8 cellular contexts compared by ENCODE assay signal in the genomic region with DNA sequence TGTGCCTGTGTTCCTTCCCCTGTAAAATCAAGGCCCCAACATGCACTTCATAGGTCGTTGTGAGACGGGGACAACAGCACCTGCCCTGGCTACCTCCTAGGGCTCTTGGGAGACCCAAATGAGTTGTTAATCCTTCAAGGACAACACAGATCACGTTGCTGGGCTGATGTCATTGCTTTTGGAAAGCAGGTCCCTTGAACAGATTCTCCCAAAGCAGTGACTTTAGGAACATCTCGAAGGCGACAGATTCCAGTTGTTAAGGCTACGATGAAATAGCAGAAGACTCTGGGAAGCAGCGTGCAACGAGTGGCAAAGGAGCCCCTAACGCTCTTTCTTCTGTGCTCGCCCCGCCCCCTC. TPM values are rescaled to one million over a fixed set of nuclear protein-coding genes. Genes with fewer than 3 reads are reported as not detected.
DNase-seq lines count a peak whose midpoint lies in the region; ATAC-seq and TF ChIP-seq lines count a peak whose summit lies in the region.

No MANE protein-coding gene starts in this region.

- H3K9ac ChIP-seq in iPS-15b (ENCODE audit: low read depth, low read length), result no peak overlapping the region

- H3K27me3 Mint-ChIP-seq in type B pancreatic cell, result peaks cover 6% of the 10 kb centered on the region

- ATAC-seq in GM21526 (IDR thresholded peaks at IDR 0.05; ENCODE audit: low FRiP score, unreplicated experiment) (peak; percentile 21), SK-N-SH treated with all-trans-retinoic acid at 6 μM for 48 hours (peak; percentile 7)

- H3K27me3 ChIP-seq in iPS-15b (ENCODE audit: control insufficient read depth, insufficient read depth, low read length), result no peaks in the 10 kb centered on the region

- H3K27ac Mint-ChIP-seq in type B pancreatic cell, result peak overlapping the region; percentile 43

- peaks cover 9% of the 10 kb centered on the region for H3K4me1 ChIP-seq in iPS-15b (ENCODE audit: control insufficient read depth, insufficient read depth, low read length)

- DNase-seq in AG04449 (ENCODE audit: low read depth, low spot score), result no peak
- no peak for DNase-seq in type B pancreatic cell (ENCODE audit: extremely low spot score, unreplicated experiment)
- no peak for DNase-seq in SKM-1 treated with dmso at 0.1 percent for 144 hours (lab: John Stamatoyannopoulos, UW; ENCODE audit: unreplicated experiment)
- no peak for DNase-seq in iPS-NIHi7 (ENCODE audit: extremely low spot score)
- DNase-seq in stimulated activated CD4-positive, alpha-beta T cell treated with anti-CD3 and anti-CD28 coated beads, Interleukin-4, amount 100 ng/mL, for 24 hours, result no peak

- no peaks in the 10 kb centered on the region for H3K36me3 Mint-ChIP-seq in type B pancreatic cell

- H3K4me3 ChIP-seq in AG04449 (ENCODE audit: low read depth, low read length), result peak overlapping the region; percentile 63
- H3K4me3 ChIP-seq in iPS-15b (ENCODE audit: low read depth, low read length), result peak overlapping the region; percentile 27

- no peak for TF ChIP-seq CTCF in AG04449 (IDR thresholded peaks at IDR 0.05; ENCODE audit: insufficient read depth, low read length, missing control alignments)
- TF ChIP-seq CTCF in type B pancreatic cell (conservative IDR thresholded peaks at IDR 0.05), result no peak

- CTCF ChIA-PET in AG04449 (lab: Yijun Ruan, JAX), result interaction anchor here (1.0 kb wide), 1 partner anchor 13 kb away, joined by 3 read pairs; no protein-coding TSS in a partner anchor

- peaks cover 1% of the 10 kb centered on the region for H3K9me3 Mint-ChIP-seq in type B pancreatic cell

- peak overlapping the region; percentile 88 for H3K4me3 Mint-ChIP-seq in type B pancreatic cell

- H3K9me3 ChIP-seq in iPS-15b (ENCODE audit: control insufficient read depth, insufficient read depth, low read length), result no peaks in the 10 kb centered on the region

- POLR2A ChIA-PET in AG04449 (lab: Yijun Ruan, JAX), result no interaction called here

- peaks cover 29% of the 10 kb centered on the region for H3K4me1 Mint-ChIP-seq in type B pancreatic cell (ENCODE audit: unreplicated experiment)

- H3K36me3 ChIP-seq in iPS-15b (ENCODE audit: control insufficient read depth, insufficient read depth, low read length), result no peaks in the 10 kb centered on the region

TF ChIP-seq in SK-N-SH treated with all-trans-retinoic acid at 6 μM for 48 hours, 23 proteins besides CTCF, POLR2A, EP300 and RAD21:
- TF ChIP-seq ZC3H10 (CRISPR knock-in tag; IDR thresholded peaks at IDR 0.05) (no peak), RARB (CRISPR knock-in tag; IDR thresholded peaks at IDR 0.05) (no peak), ZNF70 (CRISPR knock-in tag; IDR thresholded peaks at IDR 0.05) (no peak), TOX (CRISPR knock-in tag; IDR thresholded peaks at IDR 0.05; ENCODE audit: borderline replicate concordance) (no peak), SNAI2 (CRISPR knock-in tag; IDR thresholded peaks at IDR 0.05) (no peak), ZFP30 (CRISPR knock-in tag; IDR thresholded peaks at IDR 0.05) (no peak), OSR1 (CRISPR knock-in tag; IDR thresholded peaks at IDR 0.05) (no peak), ZNF565 (CRISPR knock-in tag; conservative IDR thresholded peaks at IDR 0.05; ENCODE audit: low read depth) (no peak), PPARA (CRISPR knock-in tag; IDR thresholded peaks at IDR 0.05; ENCODE audit: borderline replicate concordance) (no peak), BACH2 (CRISPR knock-in tag; IDR thresholded peaks at IDR 0.05; ENCODE audit: borderline replicate concordance) (no peak), CSDC2 (CRISPR knock-in tag; IDR thresholded peaks at IDR 0.05) (no peak), GLIS3 (CRISPR knock-in tag; IDR thresholded peaks at IDR 0.05) (no peak)
- TF ChIP-seq, protein P1, sequence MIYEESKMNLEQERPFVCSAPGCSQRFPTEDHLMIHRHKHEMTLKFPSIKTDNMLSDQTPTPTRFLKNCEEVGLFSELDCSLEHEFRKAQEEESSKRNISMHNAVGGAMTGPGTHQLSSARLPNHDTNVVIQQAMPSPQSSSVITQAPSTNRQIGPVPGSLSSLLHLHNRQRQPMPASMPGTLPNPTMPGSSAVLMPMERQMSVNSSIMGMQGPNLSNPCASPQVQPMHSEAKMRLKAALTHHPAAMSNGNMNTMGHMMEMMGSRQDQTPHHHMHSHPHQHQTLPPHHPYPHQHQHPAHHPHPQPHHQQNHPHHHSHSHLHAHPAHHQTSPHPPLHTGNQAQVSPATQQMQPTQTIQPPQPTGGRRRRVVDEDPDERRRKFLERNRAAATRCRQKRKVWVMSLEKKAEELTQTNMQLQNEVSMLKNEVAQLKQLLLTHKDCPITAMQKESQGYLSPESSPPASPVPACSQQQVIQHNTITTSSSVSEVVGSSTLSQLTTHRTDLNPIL (CRISPR knock-in tag; IDR thresholded peaks at IDR 0.05; ENCODE audit: low read depth), result no peak

RNA-seq across cellular contexts. Expression of a gene that starts 26.2 kb away (rescaled TPM):
- 1.0 TPM in 1 of 2 replicates, not detected in the other for total RNA-seq in type B pancreatic cell (ENCODE audit: low replicate concordance)
